21 cellular contexts compared by ENCODE assay signal in the genomic region with DNA sequence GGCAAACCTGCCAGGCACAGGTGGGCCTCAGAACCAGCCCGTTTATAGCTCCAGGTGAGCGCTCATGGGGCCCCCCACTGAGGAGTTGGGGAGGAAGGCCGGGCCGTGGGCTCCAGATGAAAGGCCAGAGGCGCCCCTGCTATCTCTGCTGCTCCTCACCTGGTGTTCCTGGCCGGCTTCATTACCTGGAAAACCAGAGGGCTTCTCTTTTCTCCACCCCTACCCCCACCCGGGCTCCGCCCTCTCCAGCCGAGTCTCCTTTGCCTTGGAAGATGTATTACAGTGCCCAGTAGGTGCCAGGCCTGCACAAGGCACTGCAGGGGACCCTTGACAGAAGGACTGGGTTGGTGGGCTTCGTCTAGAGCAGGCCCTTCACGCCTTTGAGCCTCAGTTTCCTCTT.
"Had no signal": no experiment of that assay in that cellular context is flagged by ENCODE, and none has a peak within 500 bp of the region (broad histone marks: within the 10 kb centered on the region; RNA-seq: fewer than 3 reads in every experiment).

No MANE protein-coding gene starts in this region.

- H3K36me3 Mint-ChIP-seq: natural killer cell; stimulated activated effector memory CD8-positive, alpha-beta T cell treated with anti-CD3 and anti-CD28 coated beads, Interleukin-12 subunit alpha, Interleukin-12 subunit beta, amount 100 ng/mL, for 72 hours had no signal

- H3K27me3 ChIP-seq: neutrophil, right atrium auricular region, sigmoid colon, thyroid gland had no signal

- H3K27ac ChIP-seq: coronary artery, neutrophil, parathyroid adenoma, prostate gland, right atrium auricular region, sigmoid colon, stomach, thyroid gland had no signal

- H3K79me2 ChIP-seq: parathyroid adenoma had no signal

- H3K4me1 ChIP-seq: parathyroid adenoma, prostate gland, right atrium auricular region, sigmoid colon, stomach, thyroid gland had no signal

- H3K4me3 Mint-ChIP-seq: effector memory CD8-positive, alpha-beta T cell; natural killer cell; stimulated activated effector memory CD8-positive, alpha-beta T cell treated with anti-CD3 and anti-CD28 coated beads, Interleukin-12 subunit alpha, Interleukin-12 subunit beta, amount 100 ng/mL, for 72 hours had no signal

- H3K9me3 Mint-ChIP-seq: effector memory CD8-positive, alpha-beta T cell; natural killer cell; stimulated activated effector memory CD8-positive, alpha-beta T cell treated with anti-CD3 and anti-CD28 coated beads, Interleukin-12 subunit alpha, Interleukin-12 subunit beta, amount 100 ng/mL, for 72 hours had no signal

- ATAC-seq: effector memory CD8-positive, alpha-beta T cell; left lobe of liver; natural killer cell; stimulated activated effector memory CD8-positive, alpha-beta T cell treated with anti-CD3 and anti-CD28 coated beads, Interleukin-12 subunit alpha, Interleukin-12 subunit beta, amount 100 ng/mL, for 72 hours had no signal

- H2AFZ ChIP-seq: parathyroid adenoma had no signal

- DNase-seq: dermis blood vessel endothelial cell; effector memory CD8-positive, alpha-beta T cell; head of caudate nucleus; kidney; mesendoderm; natural killer cell; sigmoid colon; stimulated activated CD4-positive, alpha-beta T cell treated with anti-CD3 and anti-CD28 coated beads, Interleukin-2, amount 100 ng/mL, for 24 hours; stimulated activated CD4-positive, alpha-beta T cell treated with anti-CD3 and anti-CD28 coated beads, Interleukin-4, amount 100 ng/mL, for 24 hours; stimulated activated naive CD4-positive, alpha-beta T cell treated with Interleukin-2 at 50 U/mL for 16 hours; stomach; thyroid gland; trophoblast cell had no signal

- H3K27ac Mint-ChIP-seq: effector memory CD8-positive, alpha-beta T cell; natural killer cell; stimulated activated effector memory CD8-positive, alpha-beta T cell treated with anti-CD3 and anti-CD28 coated beads, Interleukin-12 subunit alpha, Interleukin-12 subunit beta, amount 100 ng/mL, for 72 hours had no signal

- H3K36me3 ChIP-seq: neutrophil, prostate gland, right atrium auricular region, sigmoid colon, stomach, thyroid gland had no signal

- H3K4me1 Mint-ChIP-seq: stimulated activated effector memory CD8-positive, alpha-beta T cell treated with anti-CD3 and anti-CD28 coated beads, Interleukin-12 subunit alpha, Interleukin-12 subunit beta, amount 100 ng/mL, for 72 hours had no signal

- H3K4me3 ChIP-seq: coronary artery, lung, prostate gland, right atrium auricular region, sigmoid colon, stomach, thyroid gland had no signal
